Comparison of ENCODE assay signal across 9 cellular contexts in genomic region chr7:6221340-6222319, GRCh38. TPM values are rescaled to one million over a fixed set of nuclear protein-coding genes. Genes with fewer than 3 reads are reported as not detected.
DNase-seq lines count a peak whose midpoint lies in the region; ATAC-seq and TF ChIP-seq lines count a peak whose summit lies in the region.
"Had no signal": no experiment of that assay in that cellular context is flagged by ENCODE, and none has a peak within 500 bp of the region (broad histone marks: within the 10 kb centered on the region; RNA-seq: fewer than 3 reads in every experiment).

No MANE protein-coding gene starts in this region.

- H3K27ac Mint-ChIP-seq in HFFc6 (peak overlapping the region; percentile 57), T-cell (peak overlapping the region; percentile 92 to 99)

- no peak overlapping the region for H3K27ac ChIP-seq in sigmoid colon
- H3K27ac ChIP-seq: body of pancreas, PC-9 had no signal

- ATAC-seq in T-cell (replicated peaks in 1 of 4): peak; percentile 90 to 92 (median 90)
- no peak for ATAC-seq in left lobe of liver
- ATAC-seq: body of pancreas had no signal

- no peak for TF ChIP-seq EP300 in sigmoid colon (IDR thresholded peaks at IDR 0.05)

- 70 to 84% methylated on average over 9 of the region's 9 CpGs for WGBS in sigmoid colon, 2 donors

- POLR2A ChIA-PET in T-cell (lab: Charles Lee): interaction anchor here in 1 of 2 donors (0.5 to 0.8 kb wide), 2 partner anchors 20 to 226 kb away, joined by 3 to 5 read pairs; partner anchors contain the start of gene DAGLB

- no peaks in the 10 kb centered on the region for H3K9me3 ChIP-seq in sigmoid colon
- H3K9me3 ChIP-seq: body of pancreas had no signal

- no peak for TF ChIP-seq POLR2A in sigmoid colon (IDR thresholded peaks at IDR 0.05)

- H3K27me3 ChIP-seq in sigmoid colon: no peaks in the 10 kb centered on the region
- H3K27me3 ChIP-seq: body of pancreas had no signal

- DNase-seq in HFFc6: peak; percentile 22
- peak in 23 of 34 experiments; percentile 4 to 53 (median 21) for DNase-seq in T-cell
- DNase-seq in central memory CD4-positive, alpha-beta T cell: peak; percentile 68
- peak in 2 of 3 donors; percentile 3 to 4 for DNase-seq in stimulated activated CD4-positive, alpha-beta T cell treated with anti-CD3 and anti-CD28 coated beads, TNF-alpha, amount 100 ng/mL, for 1 hour (ENCODE audit: low read depth in 3 of 3, low spot score in 1 of 3)
- DNase-seq in sigmoid colon: no peak
- no peak for DNase-seq in dedifferentiated amniotic fluid mesenchymal stem cell (ENCODE audit: extremely low spot score)
- no peak for DNase-seq in left lobe of liver (ENCODE audit: low spot score)
- DNase-seq: body of pancreas had no signal

- no peak overlapping the region for H3K4me3 ChIP-seq in sigmoid colon
- H3K4me3 ChIP-seq: body of pancreas, PC-9 had no signal

- TF ChIP-seq CTCF in HFFc6 (IDR thresholded peaks at IDR 0.05): no peak
- TF ChIP-seq CTCF in sigmoid colon (IDR thresholded peaks at IDR 0.05): no peak

- CTCF ChIA-PET in T-cell (lab: Charles Lee): interaction anchor here (0.6 to 1.3 kb wide), 2 partner anchors 20 to 380 kb away, joined by 4 to 7 read pairs; no protein-coding TSS in a partner anchor

- H3K36me3 Mint-ChIP-seq in HFFc6 (ENCODE audit: low read depth): peaks cover 4% of the 10 kb centered on the region; the same call in 1 of the 2 replicates
- no peaks in the 10 kb centered on the region for H3K36me3 Mint-ChIP-seq in T-cell

- intact Hi-C loops in sigmoid colon (cut with DNase I): no loop called here

- peaks cover 0 to 21% (median 12%) of the 10 kb centered on the region in 4 donors for H3K4me1 ChIP-seq in sigmoid colon
- H3K4me1 ChIP-seq: body of pancreas had no signal

- no peaks in the 10 kb centered on the region for H3K9me3 Mint-ChIP-seq in HFFc6
- no peaks in the 10 kb centered on the region for H3K9me3 Mint-ChIP-seq in T-cell

- no peaks in the 10 kb centered on the region for H3K36me3 ChIP-seq in sigmoid colon

- H3K4me3 Mint-ChIP-seq in HFFc6 (no peak overlapping the region), T-cell (peak overlapping the region in 2 of 3 donors; percentile 30 to 67)

- H3K27me3 Mint-ChIP-seq in HFFc6 (ENCODE audit: insufficient read depth) (no peaks in the 10 kb centered on the region), T-cell (no peaks in the 10 kb centered on the region)

- H3K4me1 Mint-ChIP-seq in HFFc6 (ENCODE audit: low read depth) (peaks cover 62% of the 10 kb centered on the region), T-cell (peaks cover 15 to 30% (median 23%) of the 10 kb centered on the region in 3 donors)

RNA-seq across cellular contexts. Expression of gene CYTH3, which starts 50.8 kb away (rescaled TPM):
- 10 to 100 TPM; 38.6 to 53.6 (median 47.9) TPM for total RNA-seq in HFFc6 (2021; fragmentation: NEBNext Ultra II Directional; extraction: Animal tissue kit (Norgen Biotek cat#: 25700))
- 10 to 100 TPM in 3 of 5 donors, 1 to 10 TPM in 2; 5.0 to 16.3 (median 12.5) TPM for total RNA-seq in T-cell
- total RNA-seq in sigmoid colon: 10 to 100 TPM; 27.1 to 34.8 (median 29.3) TPM
- polyA plus RNA-seq in sigmoid colon: 10 to 100 TPM in 1 of 3 donors, 1 to 10 TPM in 2; 6.5 to 10.1 (median 9.0) TPM
- 3.8 TPM for total RNA-seq in left lobe of liver

Comparison
In these comparisons a context has a peak if more than half of its experiments do, and no peak if none do; other contexts are left out.
1. DNase-seq: peak in HFFc6 (single experiment), T-cell (23 of 34), central memory CD4-positive, alpha-beta T cell (single experiment) and stimulated activated CD4-positive, alpha-beta T cell treated with anti-CD3 and anti-CD28 coated beads, TNF-alpha, amount 100 ng/mL, for 1 hour (2 of 3); none in sigmoid colon (single experiment), dedifferentiated amniotic fluid mesenchymal stem cell (single experiment) and left lobe of liver (single experiment).